In genomic region chrX:15465347-15465746, GRCh38 we compare ENCODE assay signal across 12 cellular contexts. TPM values are rescaled to one million over a fixed set of nuclear protein-coding genes. Genes with fewer than 3 reads are reported as not detected.
DNase-seq lines count a peak whose midpoint lies in the region; ATAC-seq and TF ChIP-seq lines count a peak whose summit lies in the region.
"Had no signal": no experiment of that assay in that cellular context is flagged by ENCODE, and none has a peak within 500 bp of the region (broad histone marks: within the 10 kb centered on the region; RNA-seq: fewer than 3 reads in every experiment).

No MANE protein-coding gene starts in this region.

- no peak overlapping the region for H3K27ac Mint-ChIP-seq in glutamatergic neuron (ENCODE audit: unreplicated experiment)
- no peak overlapping the region for H3K27ac Mint-ChIP-seq in endothelial cell (ENCODE audit: unreplicated experiment)
- H3K27ac Mint-ChIP-seq: dendritic cell treated with granulocyte-macrophage colony-stimulating factor and Interleukin-4, amounts not matched to agents 40 ng/mL and 50 ng/mL, for 4 days; stimulated activated naive CD8-positive, alpha-beta T cell treated with anti-CD3 and anti-CD28 coated beads, Interleukin-15, Interleukin-2, amounts not matched to agents 100 ng/mL and 50 ng/mL, for 24 hours had no signal

- H3K36me3 ChIP-seq in left lung, result no peaks in the 10 kb centered on the region

- DNase-seq in MV-4-11 (lab: John Stamatoyannopoulos, UW) (peak; percentile 0), left lung (no peak), glutamatergic neuron (no peak), endothelial cell (ENCODE audit: low spot score) (no peak), occipital lobe (lab: John Stamatoyannopoulos, UW) (no peak)
- DNase-seq: activated T-cell treated with anti-CD3 and anti-CD28 coated beads, Interleukin-2, amount 50 U/mL, for 1 hour; NCI-H146 had no signal

- peaks cover 0 to 17% of the 10 kb centered on the region in 2 donors for H3K27me3 ChIP-seq in left lung

- H3K27me3 Mint-ChIP-seq in glutamatergic neuron (ENCODE audit: unreplicated experiment), result no peaks in the 10 kb centered on the region
- H3K27me3 Mint-ChIP-seq in endothelial cell (ENCODE audit: unreplicated experiment), result no peaks in the 10 kb centered on the region
- H3K27me3 Mint-ChIP-seq: dendritic cell treated with granulocyte-macrophage colony-stimulating factor and Interleukin-4, amounts not matched to agents 40 ng/mL and 50 ng/mL, for 4 days had no signal

- H3K4me1 ChIP-seq in left lung, result peaks cover 0 to 4% of the 10 kb centered on the region in 2 donors

- no peak overlapping the region for H3K27ac ChIP-seq in left lung

- ATAC-seq in GM18517 (IDR thresholded peaks at IDR 0.05; ENCODE audit: unreplicated experiment) (peak; percentile 86), GM21825 (IDR thresholded peaks at IDR 0.05; ENCODE audit: unreplicated experiment) (peak; percentile 49), left lung (peak; percentile 42), GM19023 (IDR thresholded peaks at IDR 0.05; ENCODE audit: unreplicated experiment) (no peak)

- no peak for TF ChIP-seq CTCF in left lung (IDR thresholded peaks at IDR 0.05)
- no peak for TF ChIP-seq CTCF in glutamatergic neuron (IDR thresholded peaks at IDR 0.05; ENCODE audit: partially characterized antibody, unreplicated experiment)
- no peak for TF ChIP-seq CTCF in endothelial cell (IDR thresholded peaks at IDR 0.05; ENCODE audit: unreplicated experiment)

- H3K4me1 Mint-ChIP-seq in glutamatergic neuron (ENCODE audit: low read depth, unreplicated experiment) (peaks cover 12% of the 10 kb centered on the region), endothelial cell (ENCODE audit: unreplicated experiment) (peaks cover 4% of the 10 kb centered on the region)

- H3K9me3 Mint-ChIP-seq in glutamatergic neuron (ENCODE audit: unreplicated experiment) (no peaks in the 10 kb centered on the region), endothelial cell (ENCODE audit: unreplicated experiment) (no peaks in the 10 kb centered on the region)
- H3K9me3 Mint-ChIP-seq: dendritic cell treated with granulocyte-macrophage colony-stimulating factor and Interleukin-4, amounts not matched to agents 40 ng/mL and 50 ng/mL, for 4 days; stimulated activated naive CD8-positive, alpha-beta T cell treated with anti-CD3 and anti-CD28 coated beads, Interleukin-15, Interleukin-2, amounts not matched to agents 100 ng/mL and 50 ng/mL, for 24 hours had no signal

- H3K4me3 Mint-ChIP-seq in glutamatergic neuron (ENCODE audit: unreplicated experiment) (no peak overlapping the region), endothelial cell (ENCODE audit: unreplicated experiment) (no peak overlapping the region)
- H3K4me3 Mint-ChIP-seq: dendritic cell treated with granulocyte-macrophage colony-stimulating factor and Interleukin-4, amounts not matched to agents 40 ng/mL and 50 ng/mL, for 4 days; stimulated activated naive CD8-positive, alpha-beta T cell treated with anti-CD3 and anti-CD28 coated beads, Interleukin-15, Interleukin-2, amounts not matched to agents 100 ng/mL and 50 ng/mL, for 24 hours had no signal

- no peaks in the 10 kb centered on the region for H3K9me3 ChIP-seq in left lung

- intact Hi-C loops in left lung (cut with DNase I), result loop anchor here in 1 of 2 donors (5.0 kb wide), 1 partner anchor 118 kb away; no protein-coding TSS in a partner anchor

- no peak overlapping the region for H3K4me3 ChIP-seq in left lung

- H3K36me3 Mint-ChIP-seq in glutamatergic neuron (ENCODE audit: unreplicated experiment) (no peaks in the 10 kb centered on the region), endothelial cell (ENCODE audit: low read depth, unreplicated experiment) (no peaks in the 10 kb centered on the region)

RNA-seq across cellular contexts. Expression of gene PIR, which starts 27.8 kb away (rescaled TPM):
- total RNA-seq in left lung, result 10 to 100 TPM; 16.5 to 32.7 TPM
- total RNA-seq in glutamatergic neuron (ENCODE audit: unreplicated experiment), result 2.6 TPM
- total RNA-seq in endothelial cell (ENCODE audit: unreplicated experiment), result 47.3 TPM
- 1.7 TPM for total RNA-seq in occipital lobe

RNA-seq across cellular contexts. Expression of gene BMX, which starts 35.3 kb away (rescaled TPM):
- total RNA-seq in left lung (1 to 10 TPM; 2.6 to 3.8 TPM), glutamatergic neuron (ENCODE audit: unreplicated experiment) (not detected), endothelial cell (ENCODE audit: unreplicated experiment) (0.74 TPM), occipital lobe (1.2 TPM)
